ENCODE assay signal across 1 cellular context in genomic region chr19:4867534-4868285, GRCh38.
TF ChIP-seq lines count a peak whose summit lies in the region.

PLIN3 (minus strand) TSS chr19:4867667; CDS start chr19:4861394, 6,273 bp downstream.

TF ChIP-seq in A549, 52 proteins besides CTCF, POLR2A, EP300 and RAD21 (continued from another document):
- TF ChIP-seq BCL3 (IDR thresholded peaks at IDR 0.05): 0 out of 3 replicates have a peak, but pooled peaks have one; percentile 35
- no peak for TF ChIP-seq CHD2 (IDR thresholded peaks at IDR 0.05; ENCODE audit: low read length, partially characterized antibody)
- TF ChIP-seq NPAS2 (CRISPR knock-in tag; IDR thresholded peaks at IDR 0.05; ENCODE audit: borderline replicate concordance): no peak
- TF ChIP-seq, protein P1, sequence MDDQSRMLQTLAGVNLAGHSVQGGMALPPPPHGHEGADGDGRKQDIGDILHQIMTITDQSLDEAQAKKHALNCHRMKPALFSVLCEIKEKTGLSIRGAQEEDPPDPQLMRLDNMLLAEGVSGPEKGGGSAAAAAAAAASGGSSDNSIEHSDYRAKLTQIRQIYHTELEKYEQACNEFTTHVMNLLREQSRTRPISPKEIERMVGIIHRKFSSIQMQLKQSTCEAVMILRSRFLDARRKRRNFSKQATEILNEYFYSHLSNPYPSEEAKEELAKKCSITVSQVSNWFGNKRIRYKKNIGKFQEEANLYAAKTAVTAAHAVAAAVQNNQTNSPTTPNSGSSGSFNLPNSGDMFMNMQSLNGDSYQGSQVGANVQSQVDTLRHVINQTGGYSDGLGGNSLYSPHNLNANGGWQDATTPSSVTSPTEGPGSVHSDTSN (IDR thresholded peaks at IDR 0.05): peak; percentile 95
- TF ChIP-seq ATOH8 (CRISPR knock-in tag; IDR thresholded peaks at IDR 0.05; ENCODE audit: low read depth): no peak
- TF ChIP-seq, protein P2, sequence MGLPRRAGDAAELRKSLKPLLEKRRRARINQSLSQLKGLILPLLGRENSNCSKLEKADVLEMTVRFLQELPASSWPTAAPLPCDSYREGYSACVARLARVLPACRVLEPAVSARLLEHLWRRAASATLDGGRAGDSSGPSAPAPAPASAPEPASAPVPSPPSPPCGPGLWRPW (IDR thresholded peaks at IDR 0.05): no peak
- TF ChIP-seq CBX2 (IDR thresholded peaks at IDR 0.05; ENCODE audit: borderline replicate concordance, low read depth): no peak
- TF ChIP-seq KDM5A (IDR thresholded peaks at IDR 0.05): no peak
- TF ChIP-seq JUNB (IDR thresholded peaks at IDR 0.05): no peak
- no peak for TF ChIP-seq TP53 (CRISPR knock-in tag; IDR thresholded peaks at IDR 0.05)
- TF ChIP-seq, protein P3, sequence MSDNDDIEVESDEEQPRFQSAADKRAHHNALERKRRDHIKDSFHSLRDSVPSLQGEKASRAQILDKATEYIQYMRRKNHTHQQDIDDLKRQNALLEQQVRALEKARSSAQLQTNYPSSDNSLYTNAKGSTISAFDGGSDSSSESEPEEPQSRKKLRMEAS (IDR thresholded peaks at IDR 0.05): peak; percentile 66
TF ChIP-seq in A549: peak in this region for 6.
